22 cellular contexts compared by ENCODE assay signal in genomic region chr11:134640971-134641968, GRCh38.
DNase-seq lines count a peak whose midpoint lies in the region; ATAC-seq, FAIRE-seq and TF ChIP-seq lines count a peak whose summit lies in the region.
"Had no signal": no experiment of that assay in that cellular context is flagged by ENCODE, and none has a peak within 500 bp of the region (broad histone marks: within the 10 kb centered on the region; RNA-seq: fewer than 3 reads in every experiment).

No MANE protein-coding gene starts in this region.

- no peak overlapping the region; the same call in 1 of the 2 replicates for H4K8ac ChIP-seq in H1 (ENCODE audit: extremely low read depth, insufficient read depth, low read length)

- BruUV-seq in A673 (replicated peaks; lab: Mats Ljungman, UMichigan): no TSS peak

- no peak overlapping the region for H2BK120ac ChIP-seq in H1 (replicated peaks; ENCODE audit: low read depth, low read length)

- H3K23ac ChIP-seq in H1 (ENCODE audit: insufficient read length): no peak overlapping the region

- H3K27me3 ChIP-seq in A673 (replicated peaks; ENCODE audit: insufficient read depth, low read depth, low read length, poor library complexity) (no peaks in the 10 kb centered on the region), H1 (replicated peaks in 1 of 4; ENCODE audit: control insufficient read depth in 3 of 4, extremely low read depth in 1 of 4, insufficient read depth in 3 of 4, low read length in 3 of 4) (peaks cover 0 to 2% (median 0%) of the 10 kb centered on the region in 4 experiments; a peak in 1 of 7 replicates)

- POLR2A ChIA-PET in A673 (lab: Charles Lee; ENCODE audit: low non-redundant PET) (no interaction called here), H1 (lab: Charles Lee; ENCODE audit: partially characterized antibody) (no interaction called here)

- no peaks in the 10 kb centered on the region for H3K79me1 ChIP-seq in H1 (ENCODE audit: low read depth, low read length)

- no peak overlapping the region for H2BK5ac ChIP-seq in H1 (ENCODE audit: low read depth, low read length)

- H3K36me3 ChIP-seq in A673 (ENCODE audit: insufficient read depth, low read length, poor library complexity, severe bottlenecking) (no peaks in the 10 kb centered on the region), H1 (ENCODE audit: control insufficient read depth in 2 of 4, insufficient read depth in 4 of 4, low read length in 3 of 4) (no peaks in the 10 kb centered on the region)

- H4K20me1 ChIP-seq in H1 (replicated peaks in 1 of 2; ENCODE audit: control insufficient read depth in 1 of 2, insufficient read depth in 2 of 2, low read length in 2 of 2): no peaks in the 10 kb centered on the region

- no peaks in the 10 kb centered on the region for H3K79me2 ChIP-seq in H1 (ENCODE audit: control insufficient read depth in 1 of 2, insufficient read depth in 2 of 2, low read length in 2 of 2)

- no peaks in the 10 kb centered on the region; the same call in 1 of the 2 replicates for H3K23me2 ChIP-seq in H1 (ENCODE audit: low read depth, low read length)

- H3K56ac ChIP-seq in H1 (replicated peaks; ENCODE audit: insufficient read length, low read depth, low read length): no peak overlapping the region

- no peak overlapping the region for H2AFZ ChIP-seq in H1 (ENCODE audit: low read length)

- no peak overlapping the region for H2BK15ac ChIP-seq in H1 (ENCODE audit: low read length)

- no peak overlapping the region for H2BK12ac ChIP-seq in H1 (ENCODE audit: low read depth, low read length)

- H2BK20ac ChIP-seq in H1 (ENCODE audit: low read length): 0 out of 2 replicates have a peak overlapping the region, but pooled peaks have one; percentile 72

- H3K27ac ChIP-seq in A673 (ENCODE audit: low read depth, low read length, poor library complexity, severe bottlenecking) (no peak overlapping the region), H1 (ENCODE audit: low read depth, low read length) (no peak overlapping the region)
- H3K27ac ChIP-seq: RWPE1 had no signal

- no peak overlapping the region for H2AK5ac ChIP-seq in H1 (ENCODE audit: low read depth, low read length)

- no peak overlapping the region for H3K4me2 ChIP-seq in H1 (ENCODE audit: insufficient read depth in 1 of 2, low read depth in 2 of 2, low read length in 2 of 2)

- H3K4me1 ChIP-seq in A673 (ENCODE audit: insufficient read depth, low read length, poor library complexity, severe bottlenecking) (no peaks in the 10 kb centered on the region), H1 (replicated peaks in 1 of 4; ENCODE audit: control insufficient read depth in 3 of 4, insufficient read depth in 4 of 4, low read length in 3 of 4) (peaks cover 1 to 19% (median 3%) of the 10 kb centered on the region in 4 experiments; a peak in 6 of 7 replicates)

- H4K5ac ChIP-seq in H1 (ENCODE audit: insufficient read length, low read depth, low read length): no peak overlapping the region

- no peak overlapping the region for H3K9ac ChIP-seq in H1 (replicated peaks in 1 of 4; ENCODE audit: extremely low read depth in 1 of 4, low read depth in 3 of 4, low read length in 3 of 4)

- TF ChIP-seq EP300 in H1 (IDR thresholded peaks at IDR 0.05; ENCODE audit: borderline replicate concordance in 1 of 2, low read depth in 2 of 2, low read length in 2 of 2): no peak

- no peak for ATAC-seq in GM18498 (IDR thresholded peaks at IDR 0.05; ENCODE audit: unreplicated experiment)
- ATAC-seq in HG03442 (IDR thresholded peaks at IDR 0.05; ENCODE audit: unreplicated experiment): no peak
- ATAC-seq: PC-3, SK-N-SH treated with all-trans-retinoic acid at 6 μM for 48 hours had no signal

- FAIRE-seq in H1 (lab: Jason Lieb, UNC) (no peak), RCC 7860 (lab: Jason Lieb, UNC) (no peak)
- FAIRE-seq: G401.6, H54, HTR-8/SVneo had no signal

- TF ChIP-seq CTCF in A673 (conservative IDR thresholded peaks at IDR 0.05; ENCODE audit: low read depth, low read length) (no peak), H1 (IDR thresholded peaks at IDR 0.05; ENCODE audit: control extremely low read depth in 1 of 3, insufficient read depth in 1 of 3, low read depth in 1 of 3, low read length in 3 of 3) (no peak), lower leg skin (IDR thresholded peaks at IDR 0.05) (no peak)

- CTCF ChIA-PET in A673 (lab: Charles Lee) (no interaction called here), H1 (lab: Charles Lee; ENCODE audit: partially characterized antibody) (interaction anchor here (0.6 to 1.4 kb wide), 4 partner anchors 8 to 674 kb away, joined by 3 to 4 read pairs (median 4); no protein-coding TSS in a partner anchor)

- 87% methylated on average over 17 of the region's 17 CpGs; no CpG with 5 or more reads in 1 of the 2 experiments for WGBS in H1 (ENCODE audit: extremely low coverage in 1 of 2, insufficient coverage in 1 of 2, insufficient read length in 1 of 2, insufficient replicate concordance in 2 of 2, low coverage in 1 of 2, low lambda C conversion rate in 2 of 2, missing lambda C conversion rate in 1 of 2), 2 experiments
- 51 to 62% methylated on average over 17 of the region's 17 CpGs for WGBS in lower leg skin, 2 donors

- H3K4me3 ChIP-seq in A673 (ENCODE audit: low read depth, low read length, poor library complexity, severe bottlenecking) (no peak overlapping the region), H1 (ENCODE audit: extremely low read depth in 1 of 4, insufficient read depth in 2 of 4, low read depth in 3 of 4, low read length in 4 of 4) (no peak overlapping the region), lower leg skin (ENCODE audit: low read depth, poor library complexity, severe bottlenecking) (no peak overlapping the region)

- DNase-seq in A673 (ENCODE audit: low spot score) (peak; percentile 15), Daoy (ENCODE audit: low read depth) (peak; percentile 42), H1 (ENCODE audit: low read depth in 1 of 2, low spot score in 2 of 2) (no peak), lower leg skin (ENCODE audit: low spot score in 2 of 2) (peak; percentile 40 to 52), RCC 7860 (ENCODE audit: low spot score) (no peak), cortex of kidney (lab: John Stamatoyannopoulos, UW) (no peak)
- DNase-seq: AML-193, DMS79 treated with DMSO at 0.1 percent for 48 hours, Karpas-422, NCI-H1417 treated with DMSO at 0.1 percent for 48 hours, NCI-H187 treated with DMSO at 0.1 percent for 48 hours, NCI-H2227 treated with DMSO at 0.1 percent for 48 hours, NCI-H510A treated with DMSO at 0.1 percent for 48 hours, PC-3, SIG-M5 had no signal

- H3K18ac ChIP-seq in H1 (ENCODE audit: extremely low read depth, low read length): no peak overlapping the region; the same call in 1 of the 2 replicates

- H4K91ac ChIP-seq in H1 (replicated peaks; ENCODE audit: insufficient read length, low read length): no peak overlapping the region

- TF ChIP-seq POLR2A in H1 (IDR thresholded peaks at IDR 0.05; ENCODE audit: control extremely low read depth in 1 of 2, low read depth in 2 of 2, low read length in 2 of 2): peak in 1 of 2 experiments; percentile 71; a peak in 1 of 3 replicates
- no peak for TF ChIP-seq POLR2A in lower leg skin (IDR thresholded peaks at IDR 0.05)

- no peaks in the 10 kb centered on the region for H3K9me3 ChIP-seq in A673 (ENCODE audit: low read depth, low read length, poor library complexity, severe bottlenecking)
- no peaks in the 10 kb centered on the region for H3K9me3 ChIP-seq in H1 (ENCODE audit: insufficient read depth in 2 of 2, low read depth in 1 of 2, low read length in 1 of 2)

- peak overlapping the region; percentile 24 for H3K4ac ChIP-seq in H1 (replicated peaks; ENCODE audit: insufficient read length, low read depth, low read length)

- H3K14ac ChIP-seq in H1 (ENCODE audit: insufficient read length): no peak overlapping the region

- intact Hi-C loops in A673 (cut with micrococcal nuclease; ENCODE audit: unreplicated experiment) (no loop called here), lower leg skin (cut with DNase I; ENCODE audit: low total_unique reads) (no loop called here)

- no peak for TF ChIP-seq RAD21 in H1 (IDR thresholded peaks at IDR 0.05 in 1 of 2, conservative IDR thresholded peaks at IDR 0.05 in 1 of 2; ENCODE audit: low read depth in 2 of 2, low read length in 2 of 2)

TF ChIP-seq in H1, 55 proteins besides CTCF, POLR2A, EP300 and RAD21:
- peak; percentile 80; the same call in 1 of the 2 replicates for TF ChIP-seq POLR2AphosphoS5 (IDR thresholded peaks at IDR 0.05; ENCODE audit: low read depth, low read length)
- TF ChIP-seq JUND (IDR thresholded peaks at IDR 0.05; ENCODE audit: low read length): peak; percentile 41; the same call in 1 of the 2 replicates
- no peak for TF ChIP-seq CEBPB (IDR thresholded peaks at IDR 0.05; ENCODE audit: low read depth, low read length)
- no peak for TF ChIP-seq RXRA (IDR thresholded peaks at IDR 0.05; ENCODE audit: insufficient read depth, low read depth, low read length)

Comparison
In these comparisons a context has a peak if more than half of its experiments do, and no peak if none do; other contexts are left out.
1. DNase-seq: peak in A673 (single experiment), Daoy (single experiment) and lower leg skin (2 of 2); none in H1 (0 of 2), RCC 7860 (single experiment) and cortex of kidney (single experiment).